8 cellular contexts compared by ENCODE assay signal in the genomic region with DNA sequence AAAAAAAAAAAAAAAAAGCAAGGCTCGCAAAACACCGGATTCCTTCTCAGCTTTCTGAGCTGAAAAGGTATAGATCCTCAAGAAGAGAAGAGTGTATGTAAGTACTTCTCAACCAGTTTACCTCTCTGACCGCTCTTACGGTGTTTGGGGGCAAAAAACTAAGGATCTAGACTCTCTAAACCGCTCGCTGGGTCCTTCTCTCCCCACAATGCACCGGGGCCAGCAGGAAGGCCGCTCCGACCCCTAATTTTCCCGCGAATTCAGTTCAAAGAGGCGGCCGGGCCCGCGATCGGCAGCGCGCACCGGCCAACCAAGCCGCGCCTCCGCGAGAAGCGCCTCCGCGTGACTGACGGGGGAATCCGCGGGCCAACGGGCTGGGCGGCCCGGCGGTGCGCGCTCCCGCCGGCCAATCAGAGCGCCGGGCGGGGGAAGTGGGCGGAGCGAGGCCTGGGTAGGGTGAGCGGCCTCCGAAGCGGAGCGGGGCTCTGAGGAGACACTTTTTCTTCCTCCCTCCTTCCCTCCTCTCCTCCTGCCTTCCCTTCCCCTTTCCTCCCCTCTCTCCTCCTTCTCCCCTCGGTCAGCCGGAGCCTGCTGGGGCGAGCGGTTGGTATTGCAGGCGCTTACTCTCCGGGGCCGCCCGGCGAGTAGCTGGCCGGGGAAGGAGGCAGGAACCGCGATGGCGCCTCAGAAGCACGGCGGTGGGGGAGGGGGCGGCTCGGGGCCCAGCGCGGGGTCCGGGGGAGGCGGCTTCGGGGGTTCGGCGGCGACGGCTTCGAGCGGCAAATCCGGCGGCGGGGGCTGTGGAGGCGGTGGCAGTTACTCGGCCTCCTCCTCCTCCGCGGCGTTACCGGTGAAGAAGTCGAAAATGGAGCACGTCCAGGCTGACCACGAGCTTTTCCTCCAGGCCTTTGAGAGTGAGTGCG.
DNase-seq lines count a peak whose midpoint lies in the region; ATAC-seq and TF ChIP-seq lines count a peak whose summit lies in the region.
"Not testable (repeated sequence)": the region's sequence is repeated elsewhere in the genome, so short reads cannot be mapped to it uniquely, and the experiment has no call there.

No MANE protein-coding gene starts in this region.

- H3K4me3 ChIP-seq in PC-3 (ENCODE audit: low read length) (peak overlapping the region; percentile 73), epithelial cell of proximal tubule (ENCODE audit: low read depth, low read length) (peak overlapping the region; percentile 79), mucosa of rectum (ENCODE audit: low read length in 2 of 2) (peak overlapping the region; percentile 80 to 84)

- peak overlapping the region; percentile 85 to 98 (median 95) for H3K27ac Mint-ChIP-seq in IgD-negative memory B cell

- not testable (repeated sequence) for H3K27me3 ChIP-seq in PC-3 (ENCODE audit: low read length); mucosa of rectum (ENCODE audit: control insufficient read depth in 2 of 2, insufficient read depth in 2 of 2, low read length in 2 of 2)

- not testable (repeated sequence) for H3K9me3 ChIP-seq in PC-3 (ENCODE audit: low read length); mucosa of rectum (ENCODE audit: control insufficient read depth in 2 of 2, low read length in 2 of 2)

- H3K36me3 ChIP-seq in PC-3 (ENCODE audit: low read depth, low read length); mucosa of rectum (ENCODE audit: control insufficient read depth in 2 of 2, insufficient read depth in 2 of 2, low read length in 2 of 2): not testable (repeated sequence)

- H3K9ac ChIP-seq in PC-3 (ENCODE audit: low read length): peak overlapping the region; percentile 87
- H3K9ac ChIP-seq in mucosa of rectum (ENCODE audit: low read depth in 1 of 2, low read length in 2 of 2): peak overlapping the region; percentile 77 to 78

- peaks cover 13 to 18% (median 15%) of the 10 kb centered on the region in 3 donors for H3K4me1 Mint-ChIP-seq in IgD-negative memory B cell

- not testable (repeated sequence) for TF ChIP-seq CTCF in PC-3 (conservative IDR thresholded peaks at IDR 0.05; ENCODE audit: low read depth, low read length); epithelial cell of proximal tubule (conservative IDR thresholded peaks at IDR 0.05; ENCODE audit: low read depth, low read length)

- ATAC-seq in GM21528 (IDR thresholded peaks at IDR 0.05; ENCODE audit: low FRiP score, unreplicated experiment) (peak; percentile 77), PC-3 (peak; percentile 94)

- H3K4me1 ChIP-seq in PC-3 (ENCODE audit: insufficient read depth, low read length); mucosa of rectum (ENCODE audit: control insufficient read depth in 2 of 2, insufficient read depth in 2 of 2, low read length in 2 of 2): not testable (repeated sequence)

- H3K27ac ChIP-seq in PC-3 (ENCODE audit: low read length): not testable (repeated sequence)
- peak overlapping the region; percentile 83 to 84 for H3K27ac ChIP-seq in mucosa of rectum (ENCODE audit: low read depth in 2 of 2, low read length in 2 of 2)

- peak overlapping the region; percentile 64; the same call in 1 of the 2 replicates for H2AFZ ChIP-seq in PC-3 (ENCODE audit: low read length)

- CTCF ChIA-PET in PC-3 (lab: Charles Lee): not testable (repeated sequence)

- not testable (repeated sequence) for H3K27me3 Mint-ChIP-seq in IgD-negative memory B cell

- POLR2A ChIA-PET in PC-3 (lab: Charles Lee; ENCODE audit: unreplicated experiment): not testable (repeated sequence)

- H3K4me3 Mint-ChIP-seq in IgD-negative memory B cell: peak overlapping the region; percentile 93 to 99 (median 97)

- not testable (repeated sequence) for H3K9me2 ChIP-seq in PC-3 (replicated peaks; ENCODE audit: low read length)

- not testable (repeated sequence) for H3F3A ChIP-seq in PC-3 (ENCODE audit: low read length, unreplicated experiment)

- H3K9me3 Mint-ChIP-seq in IgD-negative memory B cell: not testable (repeated sequence)

- not testable (repeated sequence) for H3K36me3 Mint-ChIP-seq in IgD-negative memory B cell

- BruUV-seq in PC-3 (replicated peaks; lab: Mats Ljungman, UMichigan): not testable (repeated sequence)

- DNase-seq in DMS 273 treated with DMSO at 0.1 percent for 48 hours (lab: John Stamatoyannopoulos, UW): peak; percentile 48
- DNase-seq in PC-3: peak; percentile 58
- DNase-seq in activated T-cell treated with anti-CD3 and anti-CD28 coated beads for 48 hours (ENCODE audit: low read depth): peak; percentile 89
- not testable (repeated sequence) for DNase-seq in epithelial cell of proximal tubule (ENCODE audit: low read depth)
- DNase-seq in stimulated activated CD8-positive, alpha-beta memory T cell treated with anti-CD3 and anti-CD28 coated beads, Interleukin-2, amount 100 ng/mL, for 48 hours (ENCODE audit: low read depth in 2 of 2): peak; percentile 77 to 79

- peaks cover 35% of the 10 kb centered on the region for H3K79me2 ChIP-seq in PC-3 (ENCODE audit: low read length)

- H3K4me2 ChIP-seq in PC-3 (ENCODE audit: low read length): peak overlapping the region; percentile 54

- H4K20me1 ChIP-seq in PC-3 (ENCODE audit: low read length): peaks cover 11% of the 10 kb centered on the region

- intact Hi-C loops in PC-3 (cut with micrococcal nuclease): not testable (repeated sequence)
